1 cellular context compared by ENCODE assay signal in genomic region chr6:37239950-37240713, GRCh38.
TF ChIP-seq lines count a peak whose summit lies in the region.

No MANE protein-coding gene starts in this region.

TF ChIP-seq in K562, 482 proteins besides CTCF, POLR2A, EP300 and RAD21 (continued from another document and continues in another):
- no peak for TF ChIP-seq MGA (IDR thresholded peaks at IDR 0.05)
- TF ChIP-seq MEF2D (tag; conservative IDR thresholded peaks at IDR 0.05; ENCODE audit: low read depth): peak; percentile 73
- TF ChIP-seq BRF1 (IDR thresholded peaks at IDR 0.05; ENCODE audit: borderline replicate concordance, extremely low read depth, insufficient read length): no peak
- peak; percentile 55 for TF ChIP-seq CBFA2T3 (IDR thresholded peaks at IDR 0.05)
- no peak for TF ChIP-seq SIX5 (IDR thresholded peaks at IDR 0.05; ENCODE audit: borderline replicate concordance in 1 of 2, insufficient read depth in 1 of 2, low read depth in 1 of 2, low read length in 2 of 2)
- TF ChIP-seq FIP1L1 (IDR thresholded peaks at IDR 0.05; ENCODE audit: low read depth, low read length, poor library complexity, severe bottlenecking): no peak
- TF ChIP-seq SMARCC2 (IDR thresholded peaks at IDR 0.05; ENCODE audit: low read depth): no peak
- TF ChIP-seq IRF1 (CRISPR knock-in tag; IDR thresholded peaks at IDR 0.05; ENCODE audit: borderline replicate concordance): no peak
- TF ChIP-seq CEBPZ (IDR thresholded peaks at IDR 0.05; ENCODE audit: borderline replicate concordance, low read depth, low read length): no peak
- no peak for TF ChIP-seq CHD1 (IDR thresholded peaks at IDR 0.05; ENCODE audit: low read length)
- TF ChIP-seq ZNF740 (CRISPR knock-in tag; IDR thresholded peaks at IDR 0.05): no peak
- peak in 1 of 2 experiments; percentile 54; a peak in 1 of 4 replicates for TF ChIP-seq ZNF740 (tag; IDR thresholded peaks at IDR 0.05)
- TF ChIP-seq KLF1 (tag; IDR thresholded peaks at IDR 0.05): no peak
- no peak for TF ChIP-seq ZNF436 (CRISPR knock-in tag; IDR thresholded peaks at IDR 0.05)
- no peak for TF ChIP-seq MBD2 (IDR thresholded peaks at IDR 0.05; ENCODE audit: borderline replicate concordance, low read depth)
- TF ChIP-seq IRF2 (CRISPR knock-in tag; IDR thresholded peaks at IDR 0.05): no peak
- no peak for TF ChIP-seq PRPF4 (IDR thresholded peaks at IDR 0.05; ENCODE audit: insufficient read depth, low read depth, low read length, poor library complexity, severe bottlenecking)
- no peak for TF ChIP-seq ZNF695 (CRISPR knock-in tag; IDR thresholded peaks at IDR 0.05)
- TF ChIP-seq ZBTB1 (CRISPR knock-in tag; IDR thresholded peaks at IDR 0.05; ENCODE audit: borderline replicate concordance, low read depth): no peak
- no peak for TF ChIP-seq CEBPB (tag; IDR thresholded peaks at IDR 0.05)
- TF ChIP-seq NFIC (IDR thresholded peaks at IDR 0.05): peak; percentile 100
- TF ChIP-seq RBM17 (IDR thresholded peaks at IDR 0.05; ENCODE audit: borderline replicate concordance, low read depth, low read length): no peak
- TF ChIP-seq MEIS2 (IDR thresholded peaks at IDR 0.05; ENCODE audit: partially characterized antibody): peak; percentile 76
- no peak for TF ChIP-seq BHLHE40 (IDR thresholded peaks at IDR 0.05; ENCODE audit: low read length)
- TF ChIP-seq BACH1 (tag; IDR thresholded peaks at IDR 0.05): peak; percentile 82; the same call in 1 of the 2 replicates
- TF ChIP-seq MEF2A (IDR thresholded peaks at IDR 0.05; ENCODE audit: control insufficient read depth, low read depth, low read length): no peak
- TF ChIP-seq AFF1 (IDR thresholded peaks at IDR 0.05; ENCODE audit: low read depth in 1 of 2, partially characterized antibody in 2 of 2): peak in 1 of 2 experiments; percentile 53
- TF ChIP-seq DIDO1 (tag; IDR thresholded peaks at IDR 0.05; ENCODE audit: low read depth): 0 out of 2 replicates have a peak, but pooled peaks have one; percentile 29
- no peak for TF ChIP-seq DNMT1 (IDR thresholded peaks at IDR 0.05)
- TF ChIP-seq FOSL1 (tag; conservative IDR thresholded peaks at IDR 0.05): peak; percentile 92
- no peak for TF ChIP-seq SP2 (IDR thresholded peaks at IDR 0.05; ENCODE audit: extremely low read depth, low read depth, low read length, poor library complexity, severe bottlenecking)
- TF ChIP-seq TOE1 (IDR thresholded peaks at IDR 0.05; ENCODE audit: borderline replicate concordance): peak; percentile 40; the same call in 1 of the 2 replicates
- TF ChIP-seq TOE1 (CRISPR knock-in tag; IDR thresholded peaks at IDR 0.05; ENCODE audit: borderline replicate concordance, low read depth): no peak
- no peak for TF ChIP-seq LCOR (CRISPR knock-in tag; IDR thresholded peaks at IDR 0.05)
- TF ChIP-seq CHAMP1 (IDR thresholded peaks at IDR 0.05): no peak; the same call in 1 of the 2 replicates
- TF ChIP-seq ZNF23 (CRISPR knock-in tag; IDR thresholded peaks at IDR 0.05): no peak
- no peak for TF ChIP-seq ZFP1 (CRISPR knock-in tag; IDR thresholded peaks at IDR 0.05)
